In genomic region chr4:9771069-9771468, GRCh38 we compare ENCODE assay signal across 21 cellular contexts.
A peak's percentile ranks its signal among the peaks of the same experiment; 100 is the strongest.
DNase-seq lines count a peak whose midpoint lies in the region; ATAC-seq and TF ChIP-seq lines count a peak whose summit lies in the region.
"Had no signal": no experiment of that assay in that cellular context is flagged by ENCODE, and none has a peak within 500 bp of the region (broad histone marks: within the 10 kb centered on the region; RNA-seq: fewer than 3 reads in every experiment).

No MANE protein-coding gene starts in this region.

- POLR2A ChIA-PET in RWPE1 (lab: Yijun Ruan, JAX; ENCODE audit: low non-redundant PET): no interaction called here

- H3K27ac ChIP-seq in RWPE1: no peak overlapping the region
- peak overlapping the region; percentile 70 for H3K27ac ChIP-seq in epithelial cell of prostate
- H3K27ac ChIP-seq: BLaER1 treated with 17β-estradiol and CSF1 and Interleukin-3, amounts not matched to agents 10 nM and 100 nM; Peyer's patch; SK-N-MC had no signal

- no peak for TF ChIP-seq CTCF in RWPE1 (conservative IDR thresholded peaks at IDR 0.05; ENCODE audit: low read depth)

- peak; percentile 20 for DNase-seq in stimulated activated CD4-positive, alpha-beta T cell treated with anti-CD3 and anti-CD28 coated beads, Interleukin-1b, Interleukin-23, amount 100 ng/mL, for 48 hours
- DNase-seq in stimulated activated CD4-positive, alpha-beta T cell treated with anti-CD3 and anti-CD28 coated beads, Interleukin-4, amount 100 ng/mL, for 1 hour: no peak
- peak; percentile 22 for DNase-seq in RWPE1 (ENCODE audit: low spot score)
- DNase-seq in epithelial cell of prostate (ENCODE audit: low read depth, low spot score): peak; percentile 95
- DNase-seq in NK-92 (lab: John Stamatoyannopoulos, UW; ENCODE audit: unreplicated experiment): no peak
- DNase-seq: DMS79, H7, HFFc6, Karpas-422, MG63, NCI-H1105 treated with DMSO at 0.1 percent for 48 hours, NCI-H1694, NCI-H2081 treated with DMSO at 0.1 percent for 48 hours, NCI-H510A, NCI-H748 treated with DMSO at 0.1 percent for 48 hours, Peyer's patch, SHP77 had no signal

- no peak for ATAC-seq in HG02870 (IDR thresholded peaks at IDR 0.05; ENCODE audit: unreplicated experiment)
- ATAC-seq in GM19328 (IDR thresholded peaks at IDR 0.05; ENCODE audit: unreplicated experiment): no peak

- CTCF ChIA-PET in RWPE1 (lab: Yijun Ruan, JAX): no interaction called here

Comparison
In these comparisons a context has a peak if more than half of its experiments do, and no peak if none do; other contexts are left out.
1. DNase-seq: peak in stimulated activated CD4-positive, alpha-beta T cell treated with anti-CD3 and anti-CD28 coated beads, Interleukin-1b, Interleukin-23, amount 100 ng/mL, for 48 hours (single experiment), RWPE1 (single experiment) and epithelial cell of prostate (single experiment); none in stimulated activated CD4-positive, alpha-beta T cell treated with anti-CD3 and anti-CD28 coated beads, Interleukin-4, amount 100 ng/mL, for 1 hour (single experiment) and NK-92 (single experiment).